Comparison of ENCODE assay signal across 7 cellular contexts in the genomic region with DNA sequence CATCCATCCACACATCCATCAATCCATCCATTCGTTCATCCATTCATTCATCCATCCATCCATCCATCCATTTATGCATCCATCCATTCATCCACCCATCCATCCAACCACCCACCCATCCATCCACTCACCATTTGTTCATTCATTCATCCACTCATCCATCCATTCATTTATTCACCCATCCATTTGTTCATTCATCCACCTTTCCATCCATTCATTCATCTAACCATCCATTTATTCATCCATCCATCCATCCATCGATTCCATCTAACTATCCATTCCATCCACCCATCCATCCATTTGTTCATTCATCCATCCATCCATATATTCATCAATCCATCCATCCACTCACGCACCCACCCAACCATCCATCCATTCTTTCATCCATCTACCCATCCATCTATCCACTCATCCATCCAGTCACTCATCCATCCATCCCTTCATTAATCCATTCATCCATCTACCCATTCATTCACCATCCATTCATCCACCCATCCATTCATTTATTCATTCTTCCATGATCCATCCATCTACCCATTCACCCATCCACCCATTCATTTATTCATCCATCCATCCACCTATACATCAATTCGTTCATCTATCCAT.
"Had no signal": no experiment of that assay in that cellular context is flagged by ENCODE, and none has a peak within 500 bp of the region (broad histone marks: within the 10 kb centered on the region; RNA-seq: fewer than 3 reads in every experiment).

No MANE protein-coding gene starts in this region.

- H3K4me1 Mint-ChIP-seq: GM23338, H9, IgD-negative memory B cell had no signal

- H3K4me2 ChIP-seq: GM23338 had no signal

- H3K36me3 Mint-ChIP-seq: IgD-negative memory B cell had no signal

- ATAC-seq: GM23338 had no signal

- DNase-seq: H9, HCEC 1CT, HFFc6, KBM-7 had no signal

- H3K27ac Mint-ChIP-seq: GM23338, HFFc6, IgD-negative memory B cell had no signal

- H3K4me3 Mint-ChIP-seq: GM23338, H9, HFFc6, IgD-negative memory B cell had no signal

- H3K27ac ChIP-seq: HL-60 had no signal

- H2AFZ ChIP-seq: GM23338 had no signal

- H3K4me3 ChIP-seq: GM23338 had no signal

- H3K27me3 Mint-ChIP-seq: IgD-negative memory B cell had no signal
